ENCODE assay signal across 8 cellular contexts in the genomic region with DNA sequence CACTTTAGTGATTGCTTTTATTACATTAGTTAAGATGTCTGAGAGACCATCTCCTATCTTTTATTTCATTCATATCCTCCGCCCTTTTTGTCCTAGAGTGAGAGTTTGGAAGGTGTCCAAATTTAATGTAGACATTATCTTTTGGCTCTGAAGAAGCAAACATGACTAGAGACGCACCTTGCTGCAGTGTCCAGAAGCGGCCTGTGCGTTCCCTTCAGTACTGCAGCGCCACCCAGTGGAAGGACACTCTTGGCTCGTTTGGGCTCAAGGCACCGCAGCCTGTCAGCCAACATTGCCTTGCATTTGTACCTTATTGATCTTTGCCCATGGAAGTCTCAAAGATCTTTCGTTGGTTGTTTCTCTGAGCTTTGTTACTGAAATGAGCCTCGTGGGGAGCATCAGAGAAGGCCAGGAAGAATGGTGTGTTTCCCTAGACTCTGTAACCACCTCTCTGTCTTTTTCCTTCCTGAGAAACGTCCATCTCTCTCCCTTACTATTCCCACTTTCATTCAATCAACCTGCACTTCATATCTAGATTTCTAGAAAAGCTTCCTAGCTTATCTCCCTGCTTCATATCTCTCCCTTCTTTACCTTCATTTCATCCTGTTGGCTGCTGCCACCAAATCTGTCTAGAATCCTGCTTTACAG. TPM values are rescaled to one million over a fixed set of nuclear protein-coding genes. Genes with fewer than 3 reads are reported as not detected.
DNase-seq lines count a peak whose midpoint lies in the region; ATAC-seq, FAIRE-seq and TF ChIP-seq lines count a peak whose summit lies in the region.

No MANE protein-coding gene starts in this region.

- SMC1A ChIA-PET in GM12878 (lab: Charles Lee; ENCODE audit: uncharacterized antibody, unreplicated experiment): interaction anchor here (0.8 to 1.2 kb wide), 3 partner anchors 9 to 65 kb away, joined by 3 to 6 read pairs (median 5); no protein-coding TSS in a partner anchor

- TF ChIP-seq EP300 in GM12878 (IDR thresholded peaks at IDR 0.05; ENCODE audit: borderline replicate concordance in 1 of 2, control insufficient read depth in 1 of 2, low read depth in 2 of 2, low read length in 2 of 2): no peak

- WGBS in GM12878 (ENCODE audit: insufficient coverage, insufficient replicate concordance, low lambda C conversion rate, missing lambda C conversion rate): 76% methylated on average over 10 of the region's 10 CpGs

- H3K27me3 ChIP-seq in GM12878 (replicated peaks in 1 of 2; ENCODE audit: control insufficient read depth in 2 of 2, insufficient read depth in 2 of 2, low read length in 1 of 2): no peaks in the 10 kb centered on the region

- H3K4me2 ChIP-seq in GM12878 (ENCODE audit: control insufficient read depth, insufficient read depth): no peak overlapping the region

- no peaks in the 10 kb centered on the region for H3K9me3 ChIP-seq in GM12878 (replicated peaks; ENCODE audit: control insufficient read depth, insufficient read depth, low read length)

- no peaks in the 10 kb centered on the region; the same call in 1 of the 2 replicates for H3K4me1 ChIP-seq in GM12878 (ENCODE audit: control insufficient read depth, insufficient read depth, low read length)

- H3K9me3 Mint-ChIP-seq in IgD-negative memory B cell: no peaks in the 10 kb centered on the region

- in situ Hi-C loops in Caki2 (cut with HindIII; ENCODE audit: low pct_unique_long_range_greater_than_20kb, low sequenced_read_pairs): no loop called here
- in situ Hi-C loops in GM12878 (cut with MboI): no loop called here

- H3K27me3 Mint-ChIP-seq in IgD-negative memory B cell: no peaks in the 10 kb centered on the region

- H3K27ac ChIP-seq in VCaP (peak overlapping the region; percentile 48), GM12878 (ENCODE audit: control insufficient read depth, insufficient read depth) (no peak overlapping the region)

- FAIRE-seq in GM12878 (lab: Jason Lieb, UNC): peak; percentile 23

- H3K9ac ChIP-seq in GM12878 (ENCODE audit: control insufficient read depth, insufficient read depth, low read length): no peak overlapping the region

- no peak for TF ChIP-seq POLR2A in GM12878 (IDR thresholded peaks at IDR 0.05; ENCODE audit: low read depth, low read length)

- intact Hi-C loops in GM12878 (cut with micrococcal nuclease; ENCODE audit: unreplicated experiment): loop anchor here (1.0 to 5.0 kb wide), 2 partner anchors 65 to 77 kb away; a partner anchor contains a TSS

- no peak overlapping the region for H3K4me3 Mint-ChIP-seq in IgD-negative memory B cell

- peak; percentile 86 for ATAC-seq in GM12878
- no peak for ATAC-seq in HG02840 (IDR thresholded peaks at IDR 0.05; ENCODE audit: low FRiP score, unreplicated experiment)
- no peak for ATAC-seq in GM19023 (IDR thresholded peaks at IDR 0.05; ENCODE audit: unreplicated experiment)

- DNase-seq in Caki2 (ENCODE audit: low read depth): peak; percentile 14
- no peak for DNase-seq in GM12878 (ENCODE audit: low read depth, low spot score)
- peak; percentile 87 for DNase-seq in inferior parietal cortex (ENCODE audit: extremely low spot score)
- DNase-seq in stimulated activated CD4-positive, alpha-beta T cell treated with anti-CD3 and anti-CD28 coated beads, Interleukin-2, amount 100 ng/mL, for 4 hours (ENCODE audit: low read depth): peak; percentile 46

- BruUV-seq in GM12878 (replicated peaks; lab: Mats Ljungman, UMichigan): no TSS peak

- H3K27ac Mint-ChIP-seq in IgD-negative memory B cell: peak overlapping the region in 2 of 3 donors; percentile 72 to 73

- peak; percentile 45 for TF ChIP-seq RAD21 in GM12878 (IDR thresholded peaks at IDR 0.05; ENCODE audit: insufficient read depth, low read depth, low read length)

- POLR2A ChIA-PET in GM12878 (lab: Charles Lee): interaction anchor here (0.7 kb wide), 1 partner anchor 9 kb away, joined by 3 read pairs; no protein-coding TSS in a partner anchor

- TF ChIP-seq CTCF in VCaP (conservative IDR thresholded peaks at IDR 0.05): peak; percentile 99
- peak; percentile 33 to 59 (median 43); a peak in 5 of 6 replicates for TF ChIP-seq CTCF in GM12878 (IDR thresholded peaks at IDR 0.05 in 2 of 3, conservative IDR thresholded peaks at IDR 0.05 in 1 of 3; ENCODE audit: control insufficient read depth in 2 of 3, extremely low read depth in 1 of 3, insufficient read depth in 1 of 3, low read depth in 3 of 3, low read length in 3 of 3)

- RAD21 ChIA-PET in GM12878 (lab: Charles Lee; ENCODE audit: unreplicated experiment): interaction anchor here (0.7 to 1.1 kb wide), 2 partner anchors 18 to 62 kb away, joined by 4 to 5 read pairs; no protein-coding TSS in a partner anchor

- peaks cover 17 to 34% of the 10 kb centered on the region in 2 experiments for H3K36me3 ChIP-seq in GM12878 (ENCODE audit: control insufficient read depth in 2 of 2, insufficient read depth in 2 of 2, low read length in 1 of 2)

- H3K79me2 ChIP-seq in GM12878 (ENCODE audit: control insufficient read depth, insufficient read depth, low read length): no peaks in the 10 kb centered on the region

- CTCF ChIA-PET in GM12878 (lab: Yijun Ruan, JAX): interaction anchor here (0.6 to 4.1 kb wide), 9 partner anchors 10 to 522 kb away, joined by 3 to 34 read pairs (median 4); a partner anchor contains a TSS

- no peak overlapping the region for H3K4me3 ChIP-seq in GM12878

- no peak overlapping the region for H2AFZ ChIP-seq in GM12878 (ENCODE audit: control insufficient read depth, low read depth, low read length)

- peaks cover 23 to 30% (median 27%) of the 10 kb centered on the region in 3 donors for H3K4me1 Mint-ChIP-seq in IgD-negative memory B cell

- H4K20me1 ChIP-seq in GM12878 (ENCODE audit: control insufficient read depth, insufficient read depth): no peaks in the 10 kb centered on the region

- H3K36me3 Mint-ChIP-seq in IgD-negative memory B cell: peaks cover 21% of the 10 kb centered on the region

RNA-seq across cellular contexts. Expression of a gene that starts 10.4 kb away (rescaled TPM):
- total RNA-seq in Caki2 (2014; rRNA removed; shearing (Covaris generic); ENCODE audit: low replicate concordance): not detected in 2 replicates
- polyA plus RNA-seq in IgD-negative memory B cell (not detected), GM12878 (2011; rRNA removed) (not detected in 2 replicates), GM12878 (2014; fragmentation: Illumina TruSeq; extraction: Trizol) (not detected in 2 replicates), GM12878 (2014; fragmentation: Nextera tagmentation; extraction: Ambion mirVana) (not detected), GM12878 (2014; rRNA removed) (0.04 TPM in 1 of 2 replicates, not detected in the other), GM12878 (2016; fragmentation: Nextera tagmentation; extraction: Ambion mirVana) (under 1 TPM in 1 of 2 experiments, not detected in 1; 0.30 TPM)
- total RNA-seq in GM12878 (2013; cell fraction: nucleolus; rRNA removed): not detected in 2 replicates
- total RNA-seq in GM12878 (2014; rRNA removed) (not detected in 2 replicates), GM12878 (2014; rRNA removed; fragmentation: Illumina TruSeq; extraction: Trizol) (not detected in 2 replicates), GM12878 (2021) (not detected in 2 replicates)
- polyA plus RNA-seq in GM12878 (2011; ENCODE audit: low read depth): not detected
- not detected in 2 replicates for polyA plus RNA-seq in GM12878 (2011; cell fraction: cytosol; rRNA removed)
- polyA plus RNA-seq in GM12878 (2011; cell fraction: nucleus; rRNA removed): not detected in 2 replicates
- not detected in 2 replicates for polyA plus RNA-seq in GM12878 (2012)
- polyA minus RNA-seq in GM12878 (2011; rRNA and poly(A)+ RNA removed): not detected in 2 replicates
- not detected in 2 replicates for polyA minus RNA-seq in GM12878 (2011; cell fraction: cytosol; rRNA and poly(A)+ RNA removed)
- polyA minus RNA-seq in GM12878 (2011; cell fraction: nucleus; rRNA and poly(A)+ RNA removed): not detected in 2 replicates

RNA-seq across cellular contexts. Expression of a gene that starts 17.4 kb away (rescaled TPM):
- total RNA-seq in Caki2 (2014; rRNA removed; shearing (Covaris generic); ENCODE audit: low replicate concordance): 5.6 and 11.9 TPM in 2 replicates
- polyA plus RNA-seq in IgD-negative memory B cell: 23.7 TPM
- 35.5 and 39.3 TPM in 2 replicates for total RNA-seq in GM12878 (2013; cell fraction: nucleolus; rRNA removed)
- total RNA-seq in GM12878 (2014; rRNA removed): 20.2 and 20.9 TPM in 2 replicates
- total RNA-seq in GM12878 (2014; rRNA removed; fragmentation: Illumina TruSeq; extraction: Trizol): 14.1 and 14.2 TPM in 2 replicates
- 56.1 and 60.4 TPM in 2 replicates for total RNA-seq in GM12878 (2021)
- polyA plus RNA-seq in GM12878 (2011; ENCODE audit: low read depth): 18.0 TPM
- 19.6 and 33.5 TPM in 2 replicates for polyA plus RNA-seq in GM12878 (2011; rRNA removed)
- 28.9 and 30.0 TPM in 2 replicates for polyA plus RNA-seq in GM12878 (2011; cell fraction: cytosol; rRNA removed)
- polyA plus RNA-seq in GM12878 (2011; cell fraction: nucleus; rRNA removed): 28.2 and 35.4 TPM in 2 replicates
- 17.0 and 18.4 TPM in 2 replicates for polyA plus RNA-seq in GM12878 (2012)
- polyA plus RNA-seq in GM12878 (2014; fragmentation: Illumina TruSeq; extraction: Trizol): 35.9 and 36.1 TPM in 2 replicates
- polyA plus RNA-seq in GM12878 (2014; fragmentation: Nextera tagmentation; extraction: Ambion mirVana): 10 to 100 TPM; 12.1 to 17.4 TPM
- polyA plus RNA-seq in GM12878 (2014; rRNA removed): 21.0 and 22.3 TPM in 2 replicates
- polyA plus RNA-seq in GM12878 (2016; fragmentation: Nextera tagmentation; extraction: Ambion mirVana): 10 to 100 TPM; 30.1 to 34.1 TPM
- polyA minus RNA-seq in GM12878 (2011; rRNA and poly(A)+ RNA removed): 84.9 and 89.5 TPM in 2 replicates
- 26.5 and 27.5 TPM in 2 replicates for polyA minus RNA-seq in GM12878 (2011; cell fraction: cytosol; rRNA and poly(A)+ RNA removed)
- polyA minus RNA-seq in GM12878 (2011; cell fraction: nucleus; rRNA and poly(A)+ RNA removed): 17.5 and 29.6 TPM in 2 replicates

RNA-seq across cellular contexts. Expression of a gene that starts 20.8 kb away (rescaled TPM):
- total RNA-seq in Caki2 (2014; rRNA removed; shearing (Covaris generic); ENCODE audit: low replicate concordance): 79.0 and 102 TPM in 2 replicates
- not detected for polyA plus RNA-seq in IgD-negative memory B cell
- total RNA-seq in GM12878 (2013; cell fraction: nucleolus; rRNA removed): not detected in 2 replicates
- not detected in 2 replicates for total RNA-seq in GM12878 (2014; rRNA removed)
- 0.31 TPM in 1 of 2 replicates, not detected in the other for total RNA-seq in GM12878 (2014; rRNA removed; fragmentation: Illumina TruSeq; extraction: Trizol)
- not detected in 2 replicates for total RNA-seq in GM12878 (2021)
- 0.39 TPM for polyA plus RNA-seq in GM12878 (2011; ENCODE audit: low read depth)
- polyA plus RNA-seq in GM12878 (2011; rRNA removed): not detected in 2 replicates
- polyA plus RNA-seq in GM12878 (2011; cell fraction: cytosol; rRNA removed): 0.12 TPM in 1 of 2 replicates, not detected in the other
- polyA plus RNA-seq in GM12878 (2011; cell fraction: nucleus; rRNA removed): 0.06 TPM in 1 of 2 replicates, not detected in the other
- polyA plus RNA-seq in GM12878 (2012): 0.08 and 0.45 TPM in 2 replicates
- not detected in 2 replicates for polyA plus RNA-seq in GM12878 (2014; fragmentation: Illumina TruSeq; extraction: Trizol)
- not detected for polyA plus RNA-seq in GM12878 (2014; fragmentation: Nextera tagmentation; extraction: Ambion mirVana)
- polyA plus RNA-seq in GM12878 (2014; rRNA removed): not detected in 2 replicates
- not detected for polyA plus RNA-seq in GM12878 (2016; fragmentation: Nextera tagmentation; extraction: Ambion mirVana)
- polyA minus RNA-seq in GM12878 (2011; rRNA and poly(A)+ RNA removed): not detected in 2 replicates
- polyA minus RNA-seq in GM12878 (2011; cell fraction: cytosol; rRNA and poly(A)+ RNA removed): 2.3 and 3.1 TPM in 2 replicates
- polyA minus RNA-seq in GM12878 (2011; cell fraction: nucleus; rRNA and poly(A)+ RNA removed): 0.24 TPM in 1 of 2 replicates, not detected in the other

RNA-seq across cellular contexts. Expression of a gene that starts 42.3 kb away (rescaled TPM):
- 107 and 161 TPM in 2 replicates for total RNA-seq in Caki2 (2014; rRNA removed; shearing (Covaris generic); ENCODE audit: low replicate concordance)
- polyA plus RNA-seq in IgD-negative memory B cell: 329 TPM
- 74.2 and 75.8 TPM in 2 replicates for total RNA-seq in GM12878 (2013; cell fraction: nucleolus; rRNA removed)
- 116 and 122 TPM in 2 replicates for total RNA-seq in GM12878 (2014; rRNA removed)
- total RNA-seq in GM12878 (2014; rRNA removed; fragmentation: Illumina TruSeq; extraction: Trizol): 76.2 and 78.8 TPM in 2 replicates
- 80.7 and 80.9 TPM in 2 replicates for total RNA-seq in GM12878 (2021)
- 64.7 TPM for polyA plus RNA-seq in GM12878 (2011; ENCODE audit: low read depth)
- 80.2 and 104 TPM in 2 replicates for polyA plus RNA-seq in GM12878 (2011; rRNA removed)
- 138 and 146 TPM in 2 replicates for polyA plus RNA-seq in GM12878 (2011; cell fraction: cytosol; rRNA removed)
- 162 and 197 TPM in 2 replicates for polyA plus RNA-seq in GM12878 (2011; cell fraction: nucleus; rRNA removed)
- polyA plus RNA-seq in GM12878 (2012): 92.5 and 97.4 TPM in 2 replicates
- 96.8 and 136 TPM in 2 replicates for polyA plus RNA-seq in GM12878 (2014; fragmentation: Illumina TruSeq; extraction: Trizol)
- polyA plus RNA-seq in GM12878 (2014; fragmentation: Nextera tagmentation; extraction: Ambion mirVana): 100 to 1,000 TPM; 143 to 166 TPM
- polyA plus RNA-seq in GM12878 (2014; rRNA removed): 154 and 159 TPM in 2 replicates
- polyA plus RNA-seq in GM12878 (2016; fragmentation: Nextera tagmentation; extraction: Ambion mirVana): 100 to 1,000 TPM; 122 to 132 TPM
- 55.9 and 82.6 TPM in 2 replicates for polyA minus RNA-seq in GM12878 (2011; rRNA and poly(A)+ RNA removed)
- 25.7 and 29.0 TPM in 2 replicates for polyA minus RNA-seq in GM12878 (2011; cell fraction: cytosol; rRNA and poly(A)+ RNA removed)
- 28.3 and 38.9 TPM in 2 replicates for polyA minus RNA-seq in GM12878 (2011; cell fraction: nucleus; rRNA and poly(A)+ RNA removed)

RNA-seq across cellular contexts. Expression of a gene that starts 57.0 kb away (rescaled TPM):
- 0.03 TPM in 1 of 2 replicates, not detected in the other for total RNA-seq in Caki2 (2014; rRNA removed; shearing (Covaris generic); ENCODE audit: low replicate concordance)
- polyA plus RNA-seq in IgD-negative memory B cell: 0.38 TPM
- total RNA-seq in GM12878 (2013; cell fraction: nucleolus; rRNA removed): not detected in 2 replicates
- total RNA-seq in GM12878 (2014; rRNA removed): not detected in 2 replicates
- not detected in 2 replicates for total RNA-seq in GM12878 (2014; rRNA removed; fragmentation: Illumina TruSeq; extraction: Trizol)
- 0.05 and 0.13 TPM in 2 replicates for total RNA-seq in GM12878 (2021)
- polyA plus RNA-seq in GM12878 (2011; ENCODE audit: low read depth): not detected
- polyA plus RNA-seq in GM12878 (2011; rRNA removed): 0.03 TPM in 1 of 2 replicates, not detected in the other
- 0.03 TPM in 2 replicates for polyA plus RNA-seq in GM12878 (2011; cell fraction: cytosol; rRNA removed)
- polyA plus RNA-seq in GM12878 (2011; cell fraction: nucleus; rRNA removed): 0.03 and 0.04 TPM in 2 replicates
- not detected in 2 replicates for polyA plus RNA-seq in GM12878 (2012)
- not detected in 2 replicates for polyA plus RNA-seq in GM12878 (2014; fragmentation: Illumina TruSeq; extraction: Trizol)
- polyA plus RNA-seq in GM12878 (2014; fragmentation: Nextera tagmentation; extraction: Ambion mirVana): not detected
- polyA plus RNA-seq in GM12878 (2014; rRNA removed): not detected in 2 replicates
- polyA plus RNA-seq in GM12878 (2016; fragmentation: Nextera tagmentation; extraction: Ambion mirVana): not detected
- polyA minus RNA-seq in GM12878 (2011; rRNA and poly(A)+ RNA removed): 0.05 and 0.15 TPM in 2 replicates
- polyA minus RNA-seq in GM12878 (2011; cell fraction: cytosol; rRNA and poly(A)+ RNA removed): not detected in 2 replicates
- 0.10 TPM in 1 of 2 replicates, not detected in the other for polyA minus RNA-seq in GM12878 (2011; cell fraction: nucleus; rRNA and poly(A)+ RNA removed)

Comparison
In these comparisons a context has a peak if more than half of its experiments do, and no peak if none do; other contexts are left out.
1. RNA of a gene that starts 20.8 kb away (total RNA-seq): 79.0 to 102 TPM in Caki2; 0.31 TPM in GM12878; every median in the first group is over 10 times any median in the second.